Comparison of ENCODE assay signal across 20 cellular contexts in the genomic region with DNA sequence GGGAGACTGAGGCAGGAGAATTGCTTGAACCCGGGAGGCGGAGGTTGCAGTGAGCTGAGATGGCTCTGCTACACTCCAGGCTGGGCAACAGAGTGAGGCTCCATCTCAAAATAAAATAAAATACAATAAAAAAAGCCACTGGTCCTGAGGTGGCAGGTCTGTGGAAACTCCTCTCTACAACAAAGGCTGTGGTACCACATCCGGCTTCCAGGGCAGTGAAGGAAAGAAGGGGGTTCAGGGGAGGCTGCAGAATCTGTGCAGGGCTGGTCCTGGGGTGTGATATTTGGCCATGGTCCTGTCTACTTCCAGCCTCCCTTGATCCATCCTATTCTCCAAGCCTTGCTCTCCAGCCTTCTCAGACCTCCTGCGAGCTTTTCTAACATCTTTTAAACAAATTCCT. TPM values are rescaled to one million over a fixed set of nuclear protein-coding genes. Genes with fewer than 3 reads are reported as not detected.
DNase-seq lines count a peak whose midpoint lies in the region; ATAC-seq and TF ChIP-seq lines count a peak whose summit lies in the region.
"Had no signal": no experiment of that assay in that cellular context is flagged by ENCODE, and none has a peak within 500 bp of the region (broad histone marks: within the 10 kb centered on the region; RNA-seq: fewer than 3 reads in every experiment).

No MANE protein-coding gene starts in this region.

- peak overlapping the region; percentile 92 for H3K27ac Mint-ChIP-seq in CD4-positive, alpha-beta T cell
- peak overlapping the region; percentile 47 for H3K27ac Mint-ChIP-seq in activated T-cell treated with anti-CD3 and anti-CD28 coated beads, Interleukin-2, amount 50 U/mL, for 72 hours
- H3K27ac Mint-ChIP-seq in effector memory CD8-positive, alpha-beta T cell = peak overlapping the region; percentile 1 to 69
- no peak overlapping the region for H3K27ac Mint-ChIP-seq in Calu3 (ENCODE audit: unreplicated experiment)
- H3K27ac Mint-ChIP-seq: activated B cell treated with CpG ODN at 0.5 μM for 24 hours, B cell had no signal

- H3K36me3 ChIP-seq in KOPT-K1 (ENCODE audit: insufficient read depth, low read length) (no peaks in the 10 kb centered on the region), vagina (no peaks in the 10 kb centered on the region)
- H3K36me3 ChIP-seq: MG63 had no signal

- peak; percentile 38 for ATAC-seq in CD4-positive, alpha-beta T cell (ENCODE audit: poor library complexity)
- ATAC-seq in activated T-cell treated with anti-CD3 and anti-CD28 coated beads, Interleukin-2, amount 50 U/mL, for 72 hours (replicated peaks in 1 of 2) = peak; percentile 56 to 57
- ATAC-seq in effector memory CD8-positive, alpha-beta T cell (replicated peaks) = peak; percentile 44
- ATAC-seq: right cardiac atrium; SK-N-SH treated with all-trans-retinoic acid at 6 μM for 48 hours; stimulated activated memory B cell treated with anti-CD40 and anti-IgM and Interleukin-4, amounts not matched to agents 10 μg/mL and 1 μg/mL and 100 μg/mL, for 72 hours had no signal

- H3K4me3 ChIP-seq in vagina = no peak overlapping the region
- H3K4me3 ChIP-seq: GM23248, MG63 had no signal

- H3K36me3 Mint-ChIP-seq in CD4-positive, alpha-beta T cell (ENCODE audit: low read depth) = no peaks in the 10 kb centered on the region
- peaks cover 2 to 5% of the 10 kb centered on the region in 2 donors for H3K36me3 Mint-ChIP-seq in activated T-cell treated with anti-CD3 and anti-CD28 coated beads, Interleukin-2, amount 50 U/mL, for 72 hours (ENCODE audit: insufficient read depth in 2 of 2)
- peaks cover 4% of the 10 kb centered on the region for H3K36me3 Mint-ChIP-seq in effector memory CD8-positive, alpha-beta T cell (ENCODE audit: insufficient read depth)
- no peaks in the 10 kb centered on the region for H3K36me3 Mint-ChIP-seq in Calu3 (ENCODE audit: insufficient read depth, unreplicated experiment)
- H3K36me3 Mint-ChIP-seq: stimulated activated memory B cell treated with anti-CD40 and anti-IgM and Interleukin-4, amounts not matched to agents 10 μg/mL and 1 μg/mL and 100 μg/mL, for 72 hours had no signal

- intact Hi-C loops in CD4-positive, alpha-beta T cell (cut with DNase I, micrococcal nuclease) = no loop called here
- intact Hi-C loops in Calu3 (cut with micrococcal nuclease; ENCODE audit: unreplicated experiment) = no loop called here
- intact Hi-C loops in vagina (cut with DNase I) = no loop called here

- H3K9me3 Mint-ChIP-seq in CD4-positive, alpha-beta T cell = peaks cover 5% of the 10 kb centered on the region
- peaks cover 3 to 4% of the 10 kb centered on the region in 2 donors for H3K9me3 Mint-ChIP-seq in activated T-cell treated with anti-CD3 and anti-CD28 coated beads, Interleukin-2, amount 50 U/mL, for 72 hours
- H3K9me3 Mint-ChIP-seq in effector memory CD8-positive, alpha-beta T cell = no peaks in the 10 kb centered on the region
- H3K9me3 Mint-ChIP-seq in Calu3 (ENCODE audit: low read depth, unreplicated experiment) = no peaks in the 10 kb centered on the region
- H3K9me3 Mint-ChIP-seq: activated B cell treated with CpG ODN at 0.5 μM for 24 hours had no signal

- H3K27ac ChIP-seq in CD4-positive, alpha-beta T cell (ENCODE audit: low read depth, low read length) = peak overlapping the region; percentile 36
- H3K27ac ChIP-seq in KOPT-K1 (ENCODE audit: low read depth, low read length, poor library complexity, severe bottlenecking) = peak overlapping the region; percentile 73
- no peak overlapping the region for H3K27ac ChIP-seq in vagina
- H3K27ac ChIP-seq: GM23248 had no signal

- H3K27me3 Mint-ChIP-seq in CD4-positive, alpha-beta T cell = no peaks in the 10 kb centered on the region
- H3K27me3 Mint-ChIP-seq in activated T-cell treated with anti-CD3 and anti-CD28 coated beads, Interleukin-2, amount 50 U/mL, for 72 hours (ENCODE audit: low read depth) = no peaks in the 10 kb centered on the region
- H3K27me3 Mint-ChIP-seq in effector memory CD8-positive, alpha-beta T cell = no peaks in the 10 kb centered on the region
- peaks cover 46% of the 10 kb centered on the region for H3K27me3 Mint-ChIP-seq in Calu3 (ENCODE audit: unreplicated experiment)
- H3K27me3 Mint-ChIP-seq: activated B cell treated with CpG ODN at 0.5 μM for 24 hours; B cell; stimulated activated memory B cell treated with anti-CD40 and anti-IgM and Interleukin-4, amounts not matched to agents 10 μg/mL and 1 μg/mL and 100 μg/mL, for 72 hours had no signal

- POLR2A ChIA-PET in CD4-positive, alpha-beta T cell (lab: Charles Lee) = interaction anchor here (1.1 to 2.2 kb wide), 6 partner anchors 9 to 88 kb away, joined by 3 to 9 read pairs (median 4); no protein-coding TSS in a partner anchor

- peak overlapping the region; percentile 77 for H3K4me3 Mint-ChIP-seq in CD4-positive, alpha-beta T cell
- peak overlapping the region; percentile 46 to 56 for H3K4me3 Mint-ChIP-seq in activated T-cell treated with anti-CD3 and anti-CD28 coated beads, Interleukin-2, amount 50 U/mL, for 72 hours
- peak overlapping the region; percentile 76 to 84 for H3K4me3 Mint-ChIP-seq in effector memory CD8-positive, alpha-beta T cell
- H3K4me3 Mint-ChIP-seq in Calu3 (ENCODE audit: low read depth, unreplicated experiment) = no peak overlapping the region
- H3K4me3 Mint-ChIP-seq: activated B cell treated with CpG ODN at 0.5 μM for 24 hours; B cell; stimulated activated memory B cell treated with anti-CD40 and anti-IgM and Interleukin-4, amounts not matched to agents 10 μg/mL and 1 μg/mL and 100 μg/mL, for 72 hours had no signal

- no TSS peak for BruUV-seq in Calu3 (replicated peaks; lab: Mats Ljungman, UMichigan)

- CTCF ChIA-PET in CD4-positive, alpha-beta T cell (lab: Charles Lee) = interaction anchor here (1.2 to 3.9 kb wide), 5 partner anchors 9 to 139 kb away, joined by 4 to 22 read pairs (median 4); partner anchors contain the start of gene CEP85
- CTCF ChIA-PET in Calu3 (lab: Charles Lee) = interaction anchor here (0.6 kb wide), 1 partner anchor 22 kb away, joined by 4 read pairs; no protein-coding TSS in a partner anchor

- peaks cover 87% of the 10 kb centered on the region for H3K4me1 Mint-ChIP-seq in CD4-positive, alpha-beta T cell (ENCODE audit: low read depth)
- H3K4me1 Mint-ChIP-seq in activated T-cell treated with anti-CD3 and anti-CD28 coated beads, Interleukin-2, amount 50 U/mL, for 72 hours (ENCODE audit: low read depth) = peaks cover 87% of the 10 kb centered on the region
- peaks cover 73 to 80% of the 10 kb centered on the region in 2 donors for H3K4me1 Mint-ChIP-seq in effector memory CD8-positive, alpha-beta T cell (ENCODE audit: low read depth in 2 of 2)
- peaks cover 10% of the 10 kb centered on the region for H3K4me1 Mint-ChIP-seq in Calu3 (ENCODE audit: low read depth, unreplicated experiment)

- TF ChIP-seq POLR2A in vagina (IDR thresholded peaks at IDR 0.05) = no peak

- no peak for TF ChIP-seq CTCF in CD4-positive, alpha-beta T cell (IDR thresholded peaks at IDR 0.05)
- TF ChIP-seq CTCF in Calu3 (IDR thresholded peaks at IDR 0.05; ENCODE audit: unreplicated experiment) (no peak), vagina (IDR thresholded peaks at IDR 0.05) (no peak)

- no peaks in the 10 kb centered on the region for H3K27me3 ChIP-seq in CD4-positive, alpha-beta T cell (ENCODE audit: control insufficient read depth, insufficient read depth, low read length)
- no peaks in the 10 kb centered on the region for H3K27me3 ChIP-seq in vagina
- H3K27me3 ChIP-seq: MG63 had no signal

- H3K4me1 ChIP-seq in vagina = peaks cover 5% of the 10 kb centered on the region

- no peaks in the 10 kb centered on the region for H3K9me3 ChIP-seq in CD4-positive, alpha-beta T cell (ENCODE audit: control insufficient read depth, low read length)
- H3K9me3 ChIP-seq in KOPT-K1 (ENCODE audit: insufficient read depth, low read length, poor library complexity, severe bottlenecking) (no peaks in the 10 kb centered on the region), vagina (no peaks in the 10 kb centered on the region)
- H3K9me3 ChIP-seq: MG63 had no signal

- DNase-seq in CD4-positive, alpha-beta T cell = peak in 9 of 10 experiments; percentile 14 to 51 (median 37)
- DNase-seq in activated T-cell treated with anti-CD3 and anti-CD28 coated beads, Interleukin-2, amount 50 U/mL, for 72 hours = peak in 1 of 2 donors; percentile 32
- DNase-seq in effector memory CD8-positive, alpha-beta T cell = peak; percentile 21 to 30 (median 28)
- DNase-seq in Calu3 (no peak), vagina (ENCODE audit: extremely low spot score in 2 of 2) (no peak), SKM-1 (lab: John Stamatoyannopoulos, UW; ENCODE audit: unreplicated experiment) (no peak)
- no peak for DNase-seq in stimulated activated CD4-positive, alpha-beta T cell treated with anti-CD3 and anti-CD28 coated beads, Interleukin-4, amount 100 ng/mL, for 1 hour
- DNase-seq: activated B cell treated with CpG ODN at 0.5 μM for 24 hours, DMS53, mammary epithelial cell, MG63, NCI-H187 treated with DMSO at 0.1 percent for 48 hours, NCI-H510A, right cardiac atrium had no signal

RNA-seq across cellular contexts. Expression of gene ZNF683, which starts 0.7 kb away (rescaled TPM):
- total RNA-seq in CD4-positive, alpha-beta T cell = under 1 TPM in 1 of 2 experiments, not detected in 1; 0.41 TPM
- under 1 TPM in 1 of 2 donors, not detected in 1; 0.25 TPM for total RNA-seq in activated T-cell treated with anti-CD3 and anti-CD28 coated beads, Interleukin-2, amount 50 U/mL, for 72 hours
- total RNA-seq in Calu3 (2022) (not detected in 2 replicates), vagina (not detected)
- total RNA-seq: activated B cell treated with CpG ODN at 0.5 μM for 24 hours, GM23248, mammary epithelial cell had no signal

RNA-seq across cellular contexts. Expression of gene CRYBG2, which starts 19.4 kb away (rescaled TPM):
- total RNA-seq in CD4-positive, alpha-beta T cell = 1 to 10 TPM; 1.3 to 1.4 TPM
- total RNA-seq in activated T-cell treated with anti-CD3 and anti-CD28 coated beads, Interleukin-2, amount 50 U/mL, for 72 hours = 1 to 10 TPM; 1.6 to 2.3 TPM
- 6.4 and 17.6 TPM in 2 replicates for total RNA-seq in Calu3 (2022)
- total RNA-seq in vagina = 67.0 TPM
- total RNA-seq: GM23248, right cardiac atrium had no signal

RNA-seq across cellular contexts. Expression of gene LIN28A, which starts 37.3 kb away (rescaled TPM):
- not detected for total RNA-seq in CD4-positive, alpha-beta T cell
- total RNA-seq in activated T-cell treated with anti-CD3 and anti-CD28 coated beads, Interleukin-2, amount 50 U/mL, for 72 hours = not detected
- total RNA-seq in Calu3 (2022) (not detected in 2 replicates), vagina (not detected)
- total RNA-seq: activated B cell treated with CpG ODN at 0.5 μM for 24 hours, B cell, GM23248, mammary epithelial cell, right cardiac atrium, ureter had no signal

RNA-seq across cellular contexts. Expression of gene CD52, which starts 55.5 kb away (rescaled TPM):
- 100 to 1,000 TPM; 582 to 608 TPM for total RNA-seq in CD4-positive, alpha-beta T cell
- total RNA-seq in activated T-cell treated with anti-CD3 and anti-CD28 coated beads, Interleukin-2, amount 50 U/mL, for 72 hours = 100 to 1,000 TPM; 213 to 245 TPM
- total RNA-seq in Calu3 (2022) (not detected in 2 replicates), vagina (8.1 TPM)
- total RNA-seq: GM23248, mammary epithelial cell had no signal

RNA-seq across cellular contexts. Expression of gene DHDDS, which starts 58.8 kb away (rescaled TPM):
- 10 to 100 TPM; 26.3 to 26.8 TPM for total RNA-seq in CD4-positive, alpha-beta T cell
- 10 to 100 TPM; 39.5 to 43.6 TPM for total RNA-seq in activated T-cell treated with anti-CD3 and anti-CD28 coated beads, Interleukin-2, amount 50 U/mL, for 72 hours
- total RNA-seq in Calu3 (2022) = 32.8 and 42.8 TPM in 2 replicates
- 24.8 TPM for total RNA-seq in vagina

Comparison
In these comparisons a context has a peak if more than half of its experiments do, and no peak if none do; other contexts are left out.
1. DNase-seq: peak in CD4-positive, alpha-beta T cell (9 of 10) and effector memory CD8-positive, alpha-beta T cell (3 of 3); none in Calu3 (single experiment), stimulated activated CD4-positive, alpha-beta T cell treated with anti-CD3 and anti-CD28 coated beads, Interleukin-4, amount 100 ng/mL, for 1 hour (single experiment), vagina (0 of 2) and SKM-1 (single experiment).
2. Peak in every context shown above with its lines, with median percentiles within 50 percentile points of each other: ATAC-seq.